In genomic region chr4:143252478-143252877, GRCh38 we compare ENCODE assay signal across 15 cellular contexts.
A peak's percentile ranks its signal among the peaks of the same experiment; 100 is the strongest.
DNase-seq lines count a peak whose midpoint lies in the region; ATAC-seq, FAIRE-seq and TF ChIP-seq lines count a peak whose summit lies in the region.
"Had no signal": no experiment of that assay in that cellular context is flagged by ENCODE, and none has a peak within 500 bp of the region (broad histone marks: within the 10 kb centered on the region; RNA-seq: fewer than 3 reads in every experiment).

No MANE protein-coding gene starts in this region.

- intact Hi-C loops in HCT116 (cut with micrococcal nuclease) = no loop called here

- no peaks in the 10 kb centered on the region for H3K27me3 ChIP-seq in HCT116 (ENCODE audit: insufficient read depth, low read length)
- H3K27me3 ChIP-seq in keratinocyte (ENCODE audit: control insufficient read depth, extremely low read depth, insufficient read depth, low read length) = no peaks in the 10 kb centered on the region
- H3K27me3 ChIP-seq: BLaER1 treated with 17β-estradiol and CSF1 and Interleukin-3, amounts not matched to agents 10 nM and 100 nM had no signal

- TF ChIP-seq CTCF in HCT116 (IDR thresholded peaks at IDR 0.05 in 2 of 3, conservative IDR thresholded peaks at IDR 0.05 in 1 of 3; ENCODE audit: borderline replicate concordance in 1 of 3, insufficient read depth in 1 of 3, low read depth in 2 of 3, low read length in 2 of 3) (no peak), RWPE1 (conservative IDR thresholded peaks at IDR 0.05; ENCODE audit: low read depth) (no peak), epithelial cell of esophagus (IDR thresholded peaks at IDR 0.05; ENCODE audit: insufficient read depth, low read depth, low read length, missing control alignments) (no peak), keratinocyte (optimal IDR thresholded peaks at IDR 0.05 in 1 of 3, IDR thresholded peaks at IDR 0.05 in 1 of 3, conservative IDR thresholded peaks at IDR 0.05 in 1 of 3; ENCODE audit: extremely low read depth in 1 of 3, insufficient read depth in 2 of 3, low read length in 3 of 3) (no peak)

- H3K9me1 ChIP-seq in keratinocyte (ENCODE audit: control insufficient read depth, extremely low read depth, insufficient read depth, low read length) = no peaks in the 10 kb centered on the region

- H3K27ac ChIP-seq in HCT116 (ENCODE audit: low read depth, low read length) = no peak overlapping the region
- no peak overlapping the region for H3K27ac ChIP-seq in RWPE1
- H3K27ac ChIP-seq in keratinocyte (ENCODE audit: control insufficient read depth, insufficient read depth, low read length) = peak overlapping the region; percentile 46
- H3K27ac ChIP-seq: BLaER1 treated with 17β-estradiol and CSF1 and Interleukin-3, amounts not matched to agents 10 nM and 100 nM had no signal

- no peak for TF ChIP-seq RAD21 in HCT116 (IDR thresholded peaks at IDR 0.05; ENCODE audit: low read depth)

- dilution Hi-C loops in keratinocyte (cut with MboI; ENCODE audit: extremely low pct_ligation_motif_present, low sequenced_read_pairs) = no loop called here

- H3K4me2 ChIP-seq in HCT116 (ENCODE audit: low read length) = peak overlapping the region; percentile 27; the same call in 1 of the 2 replicates
- no peak overlapping the region for H3K4me2 ChIP-seq in keratinocyte (ENCODE audit: control insufficient read depth, extremely low read depth, insufficient read depth, low read depth, low read length)
- H3K4me2 ChIP-seq: BLaER1 treated with 17β-estradiol and CSF1 and Interleukin-3, amounts not matched to agents 10 nM and 100 nM; GM23338 had no signal

- H3K4me1 ChIP-seq in HCT116 (ENCODE audit: control insufficient read depth in 1 of 2, insufficient read depth in 2 of 2, low read length in 2 of 2) (peaks cover 4 to 20% of the 10 kb centered on the region in 2 experiments), keratinocyte (ENCODE audit: control insufficient read depth, extremely low read depth, insufficient read depth, low read length) (peaks cover 35% of the 10 kb centered on the region)
- H3K4me1 ChIP-seq: BLaER1 treated with 17β-estradiol and CSF1 and Interleukin-3, amounts not matched to agents 10 nM and 100 nM had no signal

- H3K9me3 ChIP-seq in HCT116 (ENCODE audit: control insufficient read depth in 1 of 2, insufficient read depth in 1 of 2, low read depth in 1 of 2, low read length in 2 of 2) (no peaks in the 10 kb centered on the region), keratinocyte (ENCODE audit: control insufficient read depth, low read depth, low read length) (no peaks in the 10 kb centered on the region)
- H3K9me3 ChIP-seq: BLaER1 treated with 17β-estradiol and CSF1 and Interleukin-3, amounts not matched to agents 10 nM and 100 nM had no signal

- POLR2A ChIA-PET in HCT116 (lab: Charles Lee) (no interaction called here), RWPE1 (lab: Yijun Ruan, JAX; ENCODE audit: low non-redundant PET) (no interaction called here)

- RAD21 ChIA-PET in HCT116 (lab: Charles Lee; ENCODE audit: low non-redundant PET in 1 of 2, low total read pairs in 2 of 2, uncharacterized antibody in 2 of 2, unreplicated experiment in 2 of 2) = no interaction called here

- ATAC-seq in HCT116 = no peak
- ATAC-seq: GM12878, GM23338 had no signal

- H3K9ac ChIP-seq in HCT116 (ENCODE audit: low read length) = no peak overlapping the region
- no peak overlapping the region for H3K9ac ChIP-seq in keratinocyte (ENCODE audit: control insufficient read depth, extremely low read depth, insufficient read depth, low read length)
- H3K9ac ChIP-seq: BLaER1 treated with 17β-estradiol and CSF1 and Interleukin-3, amounts not matched to agents 10 nM and 100 nM had no signal

- H2AFZ ChIP-seq in HCT116 (ENCODE audit: low read depth, low read length, poor library complexity, severe bottlenecking) = no peak overlapping the region
- no peak overlapping the region for H2AFZ ChIP-seq in keratinocyte (ENCODE audit: control insufficient read depth, low read length)
- H2AFZ ChIP-seq: GM23338 had no signal

- H3K4me3 ChIP-seq in HCT116 (replicated peaks in 1 of 2; ENCODE audit: low read depth in 1 of 2, low read length in 2 of 2) = no peak overlapping the region
- H3K4me3 ChIP-seq in epithelial cell of esophagus (ENCODE audit: low read length) = no peak overlapping the region
- H3K4me3 ChIP-seq in keratinocyte (ENCODE audit: control insufficient read depth in 2 of 3, extremely low read depth in 1 of 3, insufficient read depth in 2 of 3, low read depth in 1 of 3, low read length in 3 of 3) = no peak overlapping the region
- H3K4me3 ChIP-seq: BLaER1 treated with 17β-estradiol and CSF1 and Interleukin-3, amounts not matched to agents 10 nM and 100 nM; GM12878; GM23338 had no signal

- H3K79me2 ChIP-seq in HCT116 (ENCODE audit: insufficient read depth, low read length) (no peaks in the 10 kb centered on the region), keratinocyte (ENCODE audit: control insufficient read depth, insufficient read depth, low read length) (no peaks in the 10 kb centered on the region)

- H3K36me3 ChIP-seq in HCT116 (ENCODE audit: control insufficient read depth in 1 of 2, insufficient read depth in 2 of 2, low read length in 2 of 2) = no peaks in the 10 kb centered on the region
- H3K36me3 ChIP-seq in keratinocyte (ENCODE audit: control insufficient read depth in 2 of 2, extremely low read depth in 1 of 2, insufficient read depth in 2 of 2, low read length in 2 of 2) = no peaks in the 10 kb centered on the region
- H3K36me3 ChIP-seq: BLaER1 treated with 17β-estradiol and CSF1 and Interleukin-3, amounts not matched to agents 10 nM and 100 nM had no signal

- no peak for FAIRE-seq in keratinocyte (lab: Jason Lieb, UNC)
- FAIRE-seq: GM12878, GM18507 had no signal

- H3K9me2 ChIP-seq in HCT116 (ENCODE audit: insufficient read depth) = no peaks in the 10 kb centered on the region

- CTCF ChIA-PET in HCT116 (lab: Charles Lee) (no interaction called here), RWPE1 (lab: Yijun Ruan, JAX) (no interaction called here)

- no peak for DNase-seq in HCT116 (ENCODE audit: low read depth, low spot score)
- DNase-seq in RWPE1 (ENCODE audit: low spot score) = peak; percentile 8
- peak; percentile 54 for DNase-seq in epithelial cell of esophagus (ENCODE audit: low read depth)
- no peak for DNase-seq in keratinocyte (ENCODE audit: low read depth, low spot score)
- no peak for DNase-seq in NCI-H1930 (lab: John Stamatoyannopoulos, UW)
- no peak for DNase-seq in DMS 273 (lab: John Stamatoyannopoulos, UW; ENCODE audit: unreplicated experiment)
- no peak for DNase-seq in NCI-H2029 (lab: John Stamatoyannopoulos, UW)
- DNase-seq: ACHN; CD4-positive, CD25-positive, alpha-beta regulatory T cell; DMS 273 treated with DMSO at 0.1 percent for 48 hours; H7 had no signal

- H4K20me1 ChIP-seq in HCT116 (ENCODE audit: insufficient read depth) (no peaks in the 10 kb centered on the region), keratinocyte (ENCODE audit: control insufficient read depth, extremely low read depth, insufficient read depth, low read length) (no peaks in the 10 kb centered on the region)
- H4K20me1 ChIP-seq: BLaER1 treated with 17β-estradiol and CSF1 and Interleukin-3, amounts not matched to agents 10 nM and 100 nM had no signal

- no TSS peak for BruUV-seq in HCT116 (replicated peaks; lab: Mats Ljungman, UMichigan)

- no peak for TF ChIP-seq POLR2A in HCT116 (IDR thresholded peaks at IDR 0.05; ENCODE audit: borderline replicate concordance, extremely low read depth, insufficient read depth, insufficient read length)

TF ChIP-seq in HCT116, 20 proteins besides CTCF, POLR2A, EP300 and RAD21 (continues in another document):
- TF ChIP-seq FOSL1 (IDR thresholded peaks at IDR 0.05; ENCODE audit: low read depth) (no peak), REST (IDR thresholded peaks at IDR 0.05; ENCODE audit: low read depth) (no peak), JUND (IDR thresholded peaks at IDR 0.05) (no peak), EGR1 (IDR thresholded peaks at IDR 0.05; ENCODE audit: low read depth) (no peak), ZNF274 (IDR thresholded peaks at IDR 0.05; ENCODE audit: low read depth, low read length) (no peak), ZFX (IDR thresholded peaks at IDR 0.05) (no peak), CBX3 (IDR thresholded peaks at IDR 0.05; ENCODE audit: low read depth) (no peak), CEBPB (IDR thresholded peaks at IDR 0.05; ENCODE audit: low read depth) (no peak)

Comparison
In these comparisons a context has a peak if more than half of its experiments do, and no peak if none do; other contexts are left out.
1. DNase-seq: peak in RWPE1 (single experiment) and epithelial cell of esophagus (single experiment); none in HCT116 (single experiment), keratinocyte (single experiment), NCI-H1930 (0 of 2), DMS 273 (single experiment) and NCI-H2029 (single experiment).